In the genomic region with DNA sequence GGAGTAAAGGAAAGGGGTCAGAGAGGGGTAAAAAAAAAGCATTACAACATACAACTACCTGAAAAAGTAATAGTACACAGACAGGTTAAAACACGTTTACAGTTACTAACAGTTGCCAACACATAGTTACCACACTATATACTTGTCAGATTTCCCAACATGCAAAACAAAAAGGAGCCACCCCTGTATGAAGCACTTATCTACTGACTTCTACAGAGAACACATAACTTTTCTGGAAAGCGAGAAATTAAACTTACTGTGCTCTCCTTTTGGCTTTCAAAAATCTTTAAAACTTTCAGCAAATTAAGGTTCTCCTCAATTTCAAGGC, we compare ENCODE assay signal across 9 cellular contexts. TPM values are rescaled to one million over a fixed set of nuclear protein-coding genes. Genes with fewer than 3 reads are reported as not detected.
DNase-seq lines count a peak whose midpoint lies in the region; ATAC-seq and TF ChIP-seq lines count a peak whose summit lies in the region.
"Had no signal": no experiment of that assay in that cellular context is flagged by ENCODE, and none has a peak within 500 bp of the region (broad histone marks: within the 10 kb centered on the region; RNA-seq: fewer than 3 reads in every experiment).

No MANE protein-coding gene starts in this region.

- no peak overlapping the region for H2BK5ac ChIP-seq in neuronal stem cell (ENCODE audit: low read length)

- H3K9me3 ChIP-seq in mammary epithelial cell (replicated peaks; ENCODE audit: insufficient read depth, low read length) (no peaks in the 10 kb centered on the region), neuronal stem cell (replicated peaks in 1 of 2; ENCODE audit: control insufficient read depth in 2 of 2, insufficient read depth in 1 of 2, low read depth in 1 of 2, low read length in 2 of 2) (no peaks in the 10 kb centered on the region)

- no peak for DNase-seq in CD14-positive monocyte (ENCODE audit: low spot score)
- DNase-seq in LNCaP clone FGC (ENCODE audit: low read depth): no peak
- peak; percentile 89 for DNase-seq in mammary epithelial cell
- no peak for DNase-seq in natural killer cell
- no peak for DNase-seq in posterior cingulate gyrus
- no peak for DNase-seq in G401 (ENCODE audit: low spot score)
- DNase-seq in neuronal stem cell (ENCODE audit: low spot score): no peak
- DNase-seq: NCI-H187 had no signal

- ATAC-seq in natural killer cell (no peak), HG02678 (IDR thresholded peaks at IDR 0.05; ENCODE audit: unreplicated experiment) (no peak)

- dilution Hi-C loops in mammary epithelial cell (cut with HindIII; ENCODE audit: low sequenced_read_pairs): no loop called here

- peak overlapping the region in 6 of 7 donors; percentile 40 to 95 (median 77) for H3K27ac Mint-ChIP-seq in CD14-positive monocyte
- peak overlapping the region; percentile 94 to 98 for H3K27ac Mint-ChIP-seq in natural killer cell

- H3K79me2 ChIP-seq in mammary epithelial cell (ENCODE audit: insufficient read depth, low read length): peaks cover 69% of the 10 kb centered on the region

- H2AK5ac ChIP-seq in neuronal stem cell (ENCODE audit: low read depth, low read length): no peak overlapping the region

- H3K4me1 Mint-ChIP-seq in CD14-positive monocyte (peaks cover 59% of the 10 kb centered on the region), natural killer cell (peaks cover 63 to 66% of the 10 kb centered on the region in 2 donors)

- no peak overlapping the region for H2BK15ac ChIP-seq in neuronal stem cell (ENCODE audit: low read length)

- no peak overlapping the region for H2AFZ ChIP-seq in mammary epithelial cell (ENCODE audit: low read depth, low read length)
- H2AFZ ChIP-seq in neuronal stem cell (ENCODE audit: low read length): no peak overlapping the region

- H3K36me3 ChIP-seq in mammary epithelial cell (ENCODE audit: insufficient read depth, low read length) (no peaks in the 10 kb centered on the region), neuronal stem cell (replicated peaks in 1 of 2; ENCODE audit: control insufficient read depth in 2 of 2, insufficient read depth in 2 of 2, low read length in 2 of 2) (no peaks in the 10 kb centered on the region)

- H3K4me1 ChIP-seq in mammary epithelial cell (ENCODE audit: insufficient read depth, low read length): peaks cover 27% of the 10 kb centered on the region
- H3K4me1 ChIP-seq in neuronal stem cell (ENCODE audit: control insufficient read depth in 2 of 2, insufficient read depth in 1 of 2, low read depth in 1 of 2, low read length in 2 of 2): no peaks in the 10 kb centered on the region

- H3K27me3 Mint-ChIP-seq in CD14-positive monocyte (ENCODE audit: low read depth in 3 of 3) (peaks cover under 1 to 4% (median 2%) of the 10 kb centered on the region in 3 donors), natural killer cell (ENCODE audit: low read depth in 2 of 2) (peaks cover 3 to 6% of the 10 kb centered on the region in 2 donors)

- WGBS in mammary epithelial cell (ENCODE audit: low coverage, missing lambda C conversion rate): 0% methylated on average over 2 of the region's 2 CpGs
- no CpG with 5 or more reads among the region's 2 CpGs for WGBS in neuronal stem cell (ENCODE audit: extremely low coverage in 2 of 2, insufficient read length in 2 of 2, insufficient replicate concordance in 1 of 2), 2 donors

- H3K9ac ChIP-seq in mammary epithelial cell (ENCODE audit: insufficient read depth, low read length): peak overlapping the region; percentile 100
- no peak overlapping the region for H3K9ac ChIP-seq in neuronal stem cell (ENCODE audit: low read depth, low read length, poor library complexity)

- H3K23ac ChIP-seq in neuronal stem cell (ENCODE audit: low read depth, low read length, poor library complexity): no peak overlapping the region

- TF ChIP-seq CTCF in CD14-positive monocyte (IDR thresholded peaks at IDR 0.05): no peak
- no peak for TF ChIP-seq CTCF in LNCaP clone FGC (IDR thresholded peaks at IDR 0.05; ENCODE audit: control insufficient read depth, extremely low read depth, insufficient read depth)
- no peak for TF ChIP-seq CTCF in mammary epithelial cell (conservative IDR thresholded peaks at IDR 0.05 in 1 of 2, IDR thresholded peaks at IDR 0.05 in 1 of 2; ENCODE audit: extremely low read depth in 1 of 2, insufficient read depth in 1 of 2, low read depth in 1 of 2, low read length in 2 of 2)
- no peak for TF ChIP-seq CTCF in natural killer cell (IDR thresholded peaks at IDR 0.05)

- H4K20me1 ChIP-seq in mammary epithelial cell (ENCODE audit: insufficient read depth, low read length): no peaks in the 10 kb centered on the region

- H3K14ac ChIP-seq in neuronal stem cell (ENCODE audit: low read length): no peak overlapping the region

- in situ Hi-C loops in mammary epithelial cell (cut with MboI; ENCODE audit: low sequenced_read_pairs in 2 of 2) (no loop called here), G401 (cut with HindIII; ENCODE audit: low sequenced_read_pairs) (no loop called here)

- intact Hi-C loops in CD14-positive monocyte (cut with micrococcal nuclease) (no loop called here), mammary epithelial cell (cut with micrococcal nuclease) (no loop called here), natural killer cell (cut with micrococcal nuclease) (loop anchor here (1.0 to 10.0 kb wide), 6 partner anchors 17 to 421 kb away; partner anchors contain the start of gene APBB1IP), posterior cingulate gyrus (cut with DNase I) (no loop called here)

- no peak overlapping the region for H2BK12ac ChIP-seq in neuronal stem cell (ENCODE audit: low read length)

- CTCF ChIA-PET in mammary epithelial cell (lab: Charles Lee; ENCODE audit: low non-redundant PET): no interaction called here

- H3K4me3 Mint-ChIP-seq in CD14-positive monocyte: peak overlapping the region; percentile 92 to 97
- H3K4me3 Mint-ChIP-seq in natural killer cell: peak overlapping the region; percentile 95

- H2BK120ac ChIP-seq in neuronal stem cell (ENCODE audit: low read depth, low read length): no peak overlapping the region

- H3K4me3 ChIP-seq in LNCaP clone FGC (ENCODE audit: low read depth, low read length) (peak overlapping the region; percentile 62), mammary epithelial cell (replicated peaks in 1 of 3; ENCODE audit: insufficient read depth in 1 of 3, low read depth in 2 of 3, low read length in 3 of 3) (peak overlapping the region; percentile 88 to 100 (median 89)), neuronal stem cell (ENCODE audit: low read length in 2 of 2) (peak overlapping the region in 1 of 2 donors; percentile 90)

- H3K9me3 Mint-ChIP-seq in CD14-positive monocyte (peaks cover 0 to 1% (median 0%) of the 10 kb centered on the region in 7 donors), natural killer cell (no peaks in the 10 kb centered on the region)

- H3K4me2 ChIP-seq in mammary epithelial cell (ENCODE audit: insufficient read depth, low read depth, low read length) (peak overlapping the region; percentile 94), neuronal stem cell (ENCODE audit: insufficient read depth, low read length, poor library complexity, severe bottlenecking) (no peak overlapping the region)

- no peak overlapping the region for H3K4ac ChIP-seq in neuronal stem cell (ENCODE audit: low read length)

- H3K79me1 ChIP-seq in neuronal stem cell (ENCODE audit: low read depth, low read length): peaks cover 7% of the 10 kb centered on the region

- H4K8ac ChIP-seq in neuronal stem cell (ENCODE audit: low read depth, low read length): no peak overlapping the region

- H3K18ac ChIP-seq in neuronal stem cell (ENCODE audit: low read length): no peak overlapping the region

- peak overlapping the region; percentile 100 for H3K27ac ChIP-seq in mammary epithelial cell (ENCODE audit: insufficient read depth, low read depth, low read length)
- no peak overlapping the region for H3K27ac ChIP-seq in neuronal stem cell (replicated peaks; ENCODE audit: low read length)

- H3K27me3 ChIP-seq in mammary epithelial cell (ENCODE audit: insufficient read depth, low read length): no peaks in the 10 kb centered on the region
- H3K27me3 ChIP-seq in neuronal stem cell (ENCODE audit: control insufficient read depth in 3 of 3, insufficient read depth in 3 of 3, low read depth in 1 of 3, low read length in 3 of 3): peaks cover 0 to 5% (median 0%) of the 10 kb centered on the region in 3 experiments

- no TSS peak for BruUV-seq in mammary epithelial cell (replicated peaks; lab: Mats Ljungman, UMichigan)

- no peak overlapping the region for H4K91ac ChIP-seq in neuronal stem cell (ENCODE audit: low read depth, low read length, poor library complexity)

- H3K36me3 Mint-ChIP-seq in CD14-positive monocyte (peaks cover 0 to 4% of the 10 kb centered on the region in 2 donors), natural killer cell (no peaks in the 10 kb centered on the region)

RNA-seq across cellular contexts. Expression of gene ABI1, which starts 2.1 kb away (rescaled TPM):
- polyA plus RNA-seq in CD14-positive monocyte (10 to 100 TPM; 61.5 to 77.2 TPM), mammary epithelial cell (58.1 TPM)
- total RNA-seq in mammary epithelial cell (10 to 100 TPM; 55.2 to 72.6 TPM), natural killer cell (100 to 1,000 TPM in 2 of 3 donors, 10 to 100 TPM in 1; 94.8 to 116 (median 113) TPM)
- 33.0 TPM for polyA minus RNA-seq in mammary epithelial cell
- 44.9 and 45.2 TPM in 2 replicates for total RNA-seq in G401 (2014; rRNA removed; shearing (Covaris generic))
- polyA plus RNA-seq in neuronal stem cell (2013, experiment 1 of 2): 26.7 TPM
- 26.6 TPM for polyA plus RNA-seq in neuronal stem cell (2013, experiment 2 of 2)
